25 cellular contexts compared by ENCODE assay signal in the genomic region with DNA sequence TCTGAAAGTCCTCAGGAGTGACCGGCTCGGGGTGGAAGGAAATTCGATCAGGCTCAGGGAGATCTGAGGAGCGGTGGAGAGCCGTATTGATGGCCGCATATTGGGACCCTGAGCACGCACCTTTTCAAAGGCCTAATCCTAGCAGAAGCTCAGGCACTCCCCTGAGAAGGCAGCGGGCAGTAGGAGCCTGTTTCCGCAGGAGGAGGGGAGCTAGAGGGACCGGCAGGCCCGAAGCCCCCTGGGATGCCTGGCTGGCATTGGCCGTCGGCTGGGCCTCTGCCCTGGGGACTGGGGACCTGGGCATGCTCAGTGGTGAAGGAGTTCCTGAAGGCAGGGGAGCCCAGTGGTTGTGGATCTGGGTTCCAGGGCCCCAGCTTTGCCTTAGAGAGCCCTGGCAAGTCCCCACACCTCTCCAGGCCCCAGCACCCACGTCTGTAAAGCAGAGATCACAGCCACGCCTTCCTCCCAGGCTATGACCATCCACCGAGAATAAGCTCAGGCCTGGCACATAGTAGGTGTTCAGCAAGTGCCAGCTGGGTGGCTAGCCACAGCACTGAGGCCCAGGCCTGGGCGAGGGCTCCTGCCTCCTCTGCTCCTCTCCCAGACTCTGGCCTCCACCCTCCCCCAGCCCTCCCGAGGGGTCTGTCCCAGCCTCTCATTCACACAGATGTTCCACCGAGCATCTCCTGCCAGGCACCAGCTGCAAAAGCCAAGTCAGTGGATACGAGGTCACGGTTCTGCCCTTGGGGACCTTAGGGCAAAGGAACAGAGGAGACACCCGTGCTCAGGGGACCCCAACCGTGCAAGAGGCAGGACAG. TPM values are rescaled to one million over a fixed set of nuclear protein-coding genes. Genes with fewer than 3 reads are reported as not detected.
DNase-seq lines count a peak whose midpoint lies in the region; ATAC-seq and TF ChIP-seq lines count a peak whose summit lies in the region.
"Had no signal": no experiment of that assay in that cellular context is flagged by ENCODE, and none has a peak within 500 bp of the region (broad histone marks: within the 10 kb centered on the region; RNA-seq: fewer than 3 reads in every experiment).

No MANE protein-coding gene starts in this region.

- no TSS peak for BruUV-seq in A673 (replicated peaks; lab: Mats Ljungman, UMichigan)

- intact Hi-C loops in A673 (cut with micrococcal nuclease; ENCODE audit: unreplicated experiment), result no loop called here

- TF ChIP-seq CTCF in AG10803 (conservative IDR thresholded peaks at IDR 0.05; ENCODE audit: low read length), result no peak
- no peak for TF ChIP-seq CTCF in RWPE1 (conservative IDR thresholded peaks at IDR 0.05; ENCODE audit: low read depth)
- no peak for TF ChIP-seq CTCF in A673 (conservative IDR thresholded peaks at IDR 0.05; ENCODE audit: low read depth, low read length)

- H3K9me3 ChIP-seq in A673 (ENCODE audit: low read depth, low read length, poor library complexity, severe bottlenecking), result no peaks in the 10 kb centered on the region
- H3K9me3 ChIP-seq: A549, adrenal gland, heart left ventricle, upper lobe of left lung had no signal

- no peaks in the 10 kb centered on the region for H3K36me3 ChIP-seq in A673 (ENCODE audit: insufficient read depth, low read length, poor library complexity, severe bottlenecking)
- H3K36me3 ChIP-seq: adrenal gland, cardiac muscle cell, heart left ventricle, upper lobe of left lung had no signal

- DNase-seq in AG10803 (ENCODE audit: low read depth) (no peak), RWPE1 (ENCODE audit: low spot score) (no peak), retina (peak; percentile 62), A673 (ENCODE audit: low spot score) (no peak)
- no peak for DNase-seq in central memory CD4-positive, alpha-beta T cell
- DNase-seq: activated CD4-positive, alpha-beta T cell treated with anti-CD3 and anti-CD28 coated beads for 48 hours; activated effector memory CD4-positive, alpha-beta T cell treated with Interleukin-2 at 50 U/mL for 16 hours; erythroblast; GF-D8; heart left ventricle; NCI-H2029; NK-92 treated with Interleukin-12 subunit alpha and Interleukin-12 subunit beta, amount 100 ng/mL, for 24 hours; stimulated activated naive CD8-positive, alpha-beta T cell treated with anti-CD3 and anti-CD28 coated beads, Interleukin-15, amount 100 ng/mL, for 72 hours had no signal

- POLR2A ChIA-PET in RWPE1 (lab: Yijun Ruan, JAX; ENCODE audit: low non-redundant PET) (interaction anchor here (0.5 to 0.9 kb wide), 3 partner anchors 14 to 233 kb away, joined by 3 to 5 read pairs (median 3); no protein-coding TSS in a partner anchor), A673 (lab: Charles Lee; ENCODE audit: low non-redundant PET) (no interaction called here)

- H3K27ac ChIP-seq in RWPE1 (peak overlapping the region; percentile 62), A673 (ENCODE audit: low read depth, low read length, poor library complexity, severe bottlenecking) (no peak overlapping the region)
- H3K27ac ChIP-seq: A549, adrenal gland, cardiac muscle cell, heart left ventricle, KMS-11, upper lobe of left lung had no signal

- H3K4me3 ChIP-seq in AG10803 (ENCODE audit: low read length) (peak overlapping the region; percentile 16), A673 (ENCODE audit: low read depth, low read length, poor library complexity, severe bottlenecking) (no peak overlapping the region)
- H3K4me3 ChIP-seq: A549, adrenal gland, cardiac muscle cell, upper lobe of left lung had no signal

- ATAC-seq in esophagus mucosa, result peak; percentile 7
- ATAC-seq in HG02759 (IDR thresholded peaks at IDR 0.05; ENCODE audit: unreplicated experiment), result no peak
- ATAC-seq in GM21576 (IDR thresholded peaks at IDR 0.05; ENCODE audit: unreplicated experiment), result no peak
- ATAC-seq: stimulated activated naive CD8-positive, alpha-beta T cell treated with anti-CD3 and anti-CD28 coated beads, Interleukin-15, amount 100 ng/mL, for 72 hours had no signal

- CTCF ChIA-PET in RWPE1 (lab: Yijun Ruan, JAX) (interaction anchor here (0.7 to 1.2 kb wide), 5 partner anchors 9 to 47 kb away, joined by 3 to 5 read pairs (median 4); no protein-coding TSS in a partner anchor), A673 (lab: Charles Lee) (no interaction called here)

- no peaks in the 10 kb centered on the region for H3K27me3 ChIP-seq in A673 (replicated peaks; ENCODE audit: insufficient read depth, low read depth, low read length, poor library complexity)
- H3K27me3 ChIP-seq: adrenal gland, cardiac muscle cell, upper lobe of left lung had no signal

- no peaks in the 10 kb centered on the region for H3K4me1 ChIP-seq in A673 (ENCODE audit: insufficient read depth, low read length, poor library complexity, severe bottlenecking)
- H3K4me1 ChIP-seq: A549, adrenal gland, upper lobe of left lung had no signal

RNA-seq across cellular contexts. Expression of gene QRFP, which starts 17.2 kb away (rescaled TPM):
- not detected for total RNA-seq in esophagus mucosa
- not detected in 2 replicates for total RNA-seq in A673 (2021)
- total RNA-seq: adrenal gland; cardiac muscle cell; CD4-positive, alpha-beta memory T cell; dermis microvascular lymphatic vessel endothelial cell; heart left ventricle; left ventricle myocardium superior; NCI-H460; upper lobe of left lung had no signal

RNA-seq across cellular contexts. Expression of gene FIBCD1, which starts 25.2 kb away (rescaled TPM):
- total RNA-seq in esophagus mucosa (0.20 TPM), A673 (2021) (0.19 TPM in 1 of 2 replicates, not detected in the other)
- total RNA-seq: CD4-positive, alpha-beta memory T cell had no signal
